ENCODE assay signal across 11 cellular contexts in genomic region chr6:16337280-16337975, GRCh38.
DNase-seq lines count a peak whose midpoint lies in the region; ATAC-seq and TF ChIP-seq lines count a peak whose summit lies in the region.
"Had no signal": no experiment of that assay in that cellular context is flagged by ENCODE, and none has a peak within 500 bp of the region (broad histone marks: within the 10 kb centered on the region; RNA-seq: fewer than 3 reads in every experiment).

No MANE protein-coding gene starts in this region.

- no peak overlapping the region for H3K4me3 Mint-ChIP-seq in chondrocyte (ENCODE audit: unreplicated experiment)
- no peak overlapping the region for H3K4me3 Mint-ChIP-seq in activated T-helper 1 cell treated with anti-CD3 and anti-CD28 coated beads, Interleukin-12 subunit alpha, Interleukin-12 subunit beta, Interleukin-2, Interleukin-4 antibody, amounts not matched to agents 30 ng/mL and 10 ng/mL and 1 ng/mL, durations not matched to agents 14 hours and 24 hours and 36 hours

- no peaks in the 10 kb centered on the region for H3K36me3 Mint-ChIP-seq in chondrocyte (ENCODE audit: low read depth)
- peaks cover 10% of the 10 kb centered on the region for H3K36me3 Mint-ChIP-seq in activated T-helper 1 cell treated with anti-CD3 and anti-CD28 coated beads, Interleukin-12 subunit alpha, Interleukin-12 subunit beta, Interleukin-2, Interleukin-4 antibody, amounts not matched to agents 30 ng/mL and 10 ng/mL and 1 ng/mL, durations not matched to agents 14 hours and 24 hours and 36 hours (ENCODE audit: low read depth)

- H3K27ac Mint-ChIP-seq in chondrocyte (ENCODE audit: unreplicated experiment), result peak overlapping the region; percentile 88
- H3K27ac Mint-ChIP-seq in activated T-helper 1 cell treated with anti-CD3 and anti-CD28 coated beads, Interleukin-12 subunit alpha, Interleukin-12 subunit beta, Interleukin-2, Interleukin-4 antibody, amounts not matched to agents 30 ng/mL and 10 ng/mL and 1 ng/mL, durations not matched to agents 14 hours and 24 hours and 36 hours, result no peak overlapping the region

- H3K27me3 ChIP-seq in left lung (no peaks in the 10 kb centered on the region), suprapubic skin (no peaks in the 10 kb centered on the region)

- H3K9me3 Mint-ChIP-seq in chondrocyte (ENCODE audit: low read depth), result peaks cover under 1% of the 10 kb centered on the region
- H3K9me3 Mint-ChIP-seq in activated T-helper 1 cell treated with anti-CD3 and anti-CD28 coated beads, Interleukin-12 subunit alpha, Interleukin-12 subunit beta, Interleukin-2, Interleukin-4 antibody, amounts not matched to agents 30 ng/mL and 10 ng/mL and 1 ng/mL, durations not matched to agents 14 hours and 24 hours and 36 hours, result no peaks in the 10 kb centered on the region

- peak; percentile 92 for DNase-seq in LHCN-M2 (ENCODE audit: low read depth)
- DNase-seq in chondrocyte (ENCODE audit: low spot score), result peak; percentile 95
- peak in 1 of 2 donors; percentile 81 for DNase-seq in left lung
- DNase-seq in suprapubic skin (ENCODE audit: low spot score in 2 of 2), result peak; percentile 94 to 96
- no peak for DNase-seq in NCI-H187 treated with DMSO at 0.1 percent for 48 hours (lab: John Stamatoyannopoulos, UW)
- DNase-seq in activated T-helper 1 cell treated with anti-CD3 and anti-CD28 coated beads, Interleukin-12 subunit alpha, Interleukin-12 subunit beta, Interleukin-2, Interleukin-4 antibody, amounts not matched to agents 30 ng/mL and 10 ng/mL and 1 ng/mL, durations not matched to agents 14 hours and 24 hours and 36 hours (ENCODE audit: low spot score), result no peak
- DNase-seq: activated gamma-delta T cell treated with Interleukin-2 at 50 U/mL for 16 hours, mesendoderm had no signal

- H3K27ac ChIP-seq in left lung, result peak overlapping the region in 1 of 2 donors; percentile 21
- H3K27ac ChIP-seq in suprapubic skin, result no peak overlapping the region

- H3K27me3 Mint-ChIP-seq in chondrocyte (ENCODE audit: low read depth), result no peaks in the 10 kb centered on the region
- no peaks in the 10 kb centered on the region for H3K27me3 Mint-ChIP-seq in activated T-helper 1 cell treated with anti-CD3 and anti-CD28 coated beads, Interleukin-12 subunit alpha, Interleukin-12 subunit beta, Interleukin-2, Interleukin-4 antibody, amounts not matched to agents 30 ng/mL and 10 ng/mL and 1 ng/mL, durations not matched to agents 14 hours and 24 hours and 36 hours (ENCODE audit: insufficient read depth)

- TF ChIP-seq POLR2A in suprapubic skin (IDR thresholded peaks at IDR 0.05), result no peak
- no peak for TF ChIP-seq POLR2A in GM18505 (IDR thresholded peaks at IDR 0.05; ENCODE audit: borderline replicate concordance, extremely low read depth, insufficient read depth, insufficient read length)

- intact Hi-C loops in left lung (cut with DNase I), result loop anchor here (5.0 to 10.0 kb wide), 4 partner anchors 75 to 427 kb away; partner anchors contain the start of gene ATXN1 (in 2 of the 2)
- intact Hi-C loops in activated T-helper 1 cell treated with anti-CD3 and anti-CD28 coated beads, Interleukin-12 subunit alpha, Interleukin-12 subunit beta, Interleukin-2, Interleukin-4 antibody, amounts not matched to agents 30 ng/mL and 10 ng/mL and 1 ng/mL, durations not matched to agents 14 hours and 24 hours and 36 hours (cut with micrococcal nuclease), result no loop called here

- H3K4me1 Mint-ChIP-seq in chondrocyte (ENCODE audit: low read depth), result peaks cover 65% of the 10 kb centered on the region
- peaks cover 13% of the 10 kb centered on the region for H3K4me1 Mint-ChIP-seq in activated T-helper 1 cell treated with anti-CD3 and anti-CD28 coated beads, Interleukin-12 subunit alpha, Interleukin-12 subunit beta, Interleukin-2, Interleukin-4 antibody, amounts not matched to agents 30 ng/mL and 10 ng/mL and 1 ng/mL, durations not matched to agents 14 hours and 24 hours and 36 hours (ENCODE audit: low read depth)

- no peaks in the 10 kb centered on the region for H3K36me3 ChIP-seq in left lung
- H3K36me3 ChIP-seq in suprapubic skin, result no peaks in the 10 kb centered on the region

- no peak for TF ChIP-seq EP300 in suprapubic skin (IDR thresholded peaks at IDR 0.05)

- peaks cover 4 to 54% of the 10 kb centered on the region in 2 donors for H3K4me1 ChIP-seq in left lung
- H3K4me1 ChIP-seq in suprapubic skin, result peaks cover 67% of the 10 kb centered on the region

- H3K9me3 ChIP-seq in left lung, result no peaks in the 10 kb centered on the region
- no peaks in the 10 kb centered on the region for H3K9me3 ChIP-seq in suprapubic skin

- WGBS in suprapubic skin, result 20% methylated on average over 6 of the region's 13 CpGs

- TF ChIP-seq CTCF in chondrocyte (IDR thresholded peaks at IDR 0.05), result no peak
- no peak for TF ChIP-seq CTCF in left lung (IDR thresholded peaks at IDR 0.05)
- TF ChIP-seq CTCF in suprapubic skin (IDR thresholded peaks at IDR 0.05), result no peak

- no peak overlapping the region for H3K4me3 ChIP-seq in left lung
- H3K4me3 ChIP-seq in suprapubic skin, result no peak overlapping the region

- ATAC-seq in left lung, result peak; percentile 52
- ATAC-seq in GM19455 (IDR thresholded peaks at IDR 0.05; ENCODE audit: unreplicated experiment), result no peak
- no peak for ATAC-seq in GM18505 (IDR thresholded peaks at IDR 0.05; ENCODE audit: unreplicated experiment)
- ATAC-seq: Panc1 had no signal

Comparison
In these comparisons a context has a peak if more than half of its experiments do, and no peak if none do; other contexts are left out.
1. DNase-seq: peak in LHCN-M2 (single experiment), chondrocyte (single experiment) and suprapubic skin (2 of 2); none in NCI-H187 treated with DMSO at 0.1 percent for 48 hours (single experiment) and activated T-helper 1 cell treated with anti-CD3 and anti-CD28 coated beads, Interleukin-12 subunit alpha, Interleukin-12 subunit beta, Interleukin-2, Interleukin-4 antibody, amounts not matched to agents 30 ng/mL and 10 ng/mL and 1 ng/mL, durations not matched to agents 14 hours and 24 hours and 36 hours (single experiment).